Comparison of ENCODE assay signal across 10 cellular contexts in genomic region chrX:118973389-118974087, GRCh38. TPM values are rescaled to one million over a fixed set of nuclear protein-coding genes. Genes with fewer than 3 reads are reported as not detected.
DNase-seq lines count a peak whose midpoint lies in the region; ATAC-seq and TF ChIP-seq lines count a peak whose summit lies in the region.
"Had no signal": no experiment of that assay in that cellular context is flagged by ENCODE, and none has a peak within 500 bp of the region (broad histone marks: within the 10 kb centered on the region; RNA-seq: fewer than 3 reads in every experiment).

No MANE protein-coding gene starts in this region.

- H3K9me3 Mint-ChIP-seq in IgD-negative memory B cell = peaks cover 0 to 2% (median 0%) of the 10 kb centered on the region in 3 donors

- TF ChIP-seq POLR2A in esophagus squamous epithelium (IDR thresholded peaks at IDR 0.05) = no peak

- H3K27me3 Mint-ChIP-seq in IgD-negative memory B cell = peaks cover 17% of the 10 kb centered on the region

- H3K36me3 Mint-ChIP-seq in IgD-negative memory B cell = peaks cover 2% of the 10 kb centered on the region

- H3K4me1 Mint-ChIP-seq in IgD-negative memory B cell = peaks cover 10 to 19% (median 10%) of the 10 kb centered on the region in 3 donors

- H3K4me1 ChIP-seq in BLaER1 (peaks cover 26% of the 10 kb centered on the region), esophagus squamous epithelium (peaks cover 0 to 41% (median 0%) of the 10 kb centered on the region in 3 donors)

- H3K27ac ChIP-seq in BLaER1 = peak overlapping the region; percentile 87; the same call in 1 of the 2 replicates
- no peak overlapping the region for H3K27ac ChIP-seq in esophagus squamous epithelium

- H3K27me3 ChIP-seq in BLaER1 (peaks cover 13% of the 10 kb centered on the region), esophagus squamous epithelium (peaks cover 0 to 42% (median 0%) of the 10 kb centered on the region in 4 donors)

- H3K9ac ChIP-seq in BLaER1 = no peak overlapping the region

- no peak overlapping the region for H3K27ac Mint-ChIP-seq in IgD-negative memory B cell

- WGBS in esophagus squamous epithelium, 2 donors = 19% methylated on average over 7 of the region's 43 CpGs; no CpG with 5 or more reads in 1 of the 2 donors

- peaks cover 19% of the 10 kb centered on the region for H4K20me1 ChIP-seq in BLaER1

- peak overlapping the region in 3 of 4 donors; percentile 12 to 63 (median 45) for H3K4me3 Mint-ChIP-seq in IgD-negative memory B cell

- no peak for ATAC-seq in GM21447 (IDR thresholded peaks at IDR 0.05; ENCODE audit: unreplicated experiment)

- H3K36me3 ChIP-seq in BLaER1 (0 out of 2 replicates have a peak, but pooled peaks cover 3% of the 10 kb centered on the region), esophagus squamous epithelium (no peaks in the 10 kb centered on the region)

- DNase-seq in esophagus squamous epithelium (lab: John Stamatoyannopoulos, UW) (no peak), occipital lobe (lab: John Stamatoyannopoulos, UW) (peak; percentile 3), AG08396 (ENCODE audit: low spot score) (no peak), islet precursor cell (no peak), RPMI8226 (no peak)
- DNase-seq: DND-41 had no signal

- TF ChIP-seq CTCF in esophagus squamous epithelium (IDR thresholded peaks at IDR 0.05) = no peak

- intact Hi-C loops in esophagus squamous epithelium (cut with DNase I) = no loop called here

- H3K4me2 ChIP-seq in BLaER1 = peak overlapping the region; percentile 70

- H3K4me3 ChIP-seq in BLaER1 (peak overlapping the region; percentile 77), esophagus squamous epithelium (peak overlapping the region in 3 of 4 donors; percentile 52 to 73 (median 53))

- peaks cover 28% of the 10 kb centered on the region for H3K9me3 ChIP-seq in BLaER1
- no peaks in the 10 kb centered on the region for H3K9me3 ChIP-seq in esophagus squamous epithelium

RNA-seq across cellular contexts. Expression of gene LONRF3, which starts 0.9 kb away (rescaled TPM):
- not detected for polyA plus RNA-seq in IgD-negative memory B cell
- total RNA-seq in esophagus squamous epithelium = 1 to 10 TPM in 2 of 4 donors, under 1 TPM in 2; 0.27 to 4.8 (median 1.2) TPM
- total RNA-seq in occipital lobe = 1.9 TPM
- total RNA-seq: T-helper 2 cell treated with Interferon-gamma antibody and Interleukin-4, amounts not matched to agents 100 ng/mL and 5 ng/mL, for 36 hours had no signal
